In the genomic region with DNA sequence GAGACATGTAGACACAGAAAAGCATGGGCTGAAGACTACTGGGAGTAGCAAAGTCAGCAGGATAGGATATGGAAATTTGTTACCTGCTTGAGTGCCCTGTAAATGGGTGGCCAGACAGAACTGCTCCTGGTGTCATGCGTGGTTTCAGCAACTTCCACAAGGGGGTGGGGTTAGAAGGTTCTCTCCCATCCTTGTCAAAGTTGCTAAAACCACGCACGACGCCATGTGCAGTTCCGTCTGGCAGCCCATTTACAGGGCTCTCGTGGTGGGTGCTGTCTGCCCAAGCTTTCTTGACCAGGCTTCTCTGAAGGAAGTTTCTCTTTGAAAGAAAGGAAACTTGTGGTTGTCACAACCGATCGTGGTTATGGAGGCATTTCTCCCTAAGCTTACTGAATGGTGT, we compare ENCODE assay signal across 17 cellular contexts. TPM values are rescaled to one million over a fixed set of nuclear protein-coding genes. Genes with fewer than 3 reads are reported as not detected.
A peak's percentile ranks its signal among the peaks of the same experiment; 100 is the strongest.
DNase-seq lines count a peak whose midpoint lies in the region; ATAC-seq, FAIRE-seq and TF ChIP-seq lines count a peak whose summit lies in the region.
"Had no signal": no experiment of that assay in that cellular context is flagged by ENCODE, and none has a peak within 500 bp of the region (broad histone marks: within the 10 kb centered on the region; RNA-seq: fewer than 3 reads in every experiment).

No MANE protein-coding gene starts in this region.

- POLR2A ChIA-PET in K562 (lab: Yijun Ruan, JAX), result interaction anchor here (0.8 to 1.1 kb wide), 2 partner anchors 12 to 15 kb away, joined by 3 to 4 read pairs; no protein-coding TSS in a partner anchor

- H3K9me3 ChIP-seq in Loucy (ENCODE audit: insufficient read depth, low read depth, low read length) (no peaks in the 10 kb centered on the region), K562 (replicated peaks; ENCODE audit: control insufficient read depth, insufficient read depth, low read depth, low read length) (no peaks in the 10 kb centered on the region), adrenal gland (replicated peaks in 1 of 3) (no peaks in the 10 kb centered on the region)
- H3K9me3 ChIP-seq: sigmoid colon, tibial artery had no signal

- peak; percentile 65 for FAIRE-seq in K562 (lab: Jason Lieb, UNC)
- FAIRE-seq: colon, islet of Langerhans had no signal

- H3K27me3 ChIP-seq in Loucy (ENCODE audit: insufficient read depth, low read length, poor library complexity, severe bottlenecking) (no peaks in the 10 kb centered on the region), K562 (ENCODE audit: control insufficient read depth in 2 of 2, insufficient read depth in 2 of 2, low read length in 2 of 2) (no peaks in the 10 kb centered on the region), adrenal gland (no peaks in the 10 kb centered on the region)
- H3K27me3 ChIP-seq: sigmoid colon, tibial artery had no signal

- peak overlapping the region; percentile 26 for H3K4me3 Mint-ChIP-seq in stimulated activated naive CD8-positive, alpha-beta T cell treated with anti-CD3 and anti-CD28 coated beads, Interleukin-15, Interleukin-2, amounts not matched to agents 100 ng/mL and 50 ng/mL, for 24 hours
- no peak overlapping the region for H3K4me3 Mint-ChIP-seq in stimulated activated naive CD8-positive, alpha-beta T cell treated with anti-CD3 and anti-CD28 coated beads, Interleukin-15, amount 100 ng/mL, for 72 hours

- H2AFZ ChIP-seq in Loucy (ENCODE audit: low read length) (peak overlapping the region; percentile 57; the same call in 1 of the 2 replicates), K562 (ENCODE audit: low read depth, low read length) (no peak overlapping the region)

- TF ChIP-seq RAD21 in K562 (CRISPR knock-in tag; conservative IDR thresholded peaks at IDR 0.05 in 1 of 2, IDR thresholded peaks at IDR 0.05 in 1 of 2), result no peak

- no peaks in the 10 kb centered on the region for H3K27me3 Mint-ChIP-seq in stimulated activated naive CD8-positive, alpha-beta T cell treated with anti-CD3 and anti-CD28 coated beads, Interleukin-15, Interleukin-2, amounts not matched to agents 100 ng/mL and 50 ng/mL, for 24 hours
- no peaks in the 10 kb centered on the region for H3K27me3 Mint-ChIP-seq in stimulated activated naive CD8-positive, alpha-beta T cell treated with anti-CD3 and anti-CD28 coated beads, Interleukin-15, amount 100 ng/mL, for 72 hours

- no peaks in the 10 kb centered on the region for H3K9me1 ChIP-seq in K562 (ENCODE audit: control insufficient read depth, insufficient read depth, low read length)

- no peak for TF ChIP-seq CTCF in Loucy (conservative IDR thresholded peaks at IDR 0.05; ENCODE audit: low read length)
- peak; percentile 13 to 24 (median 23); a peak in 3 of 6 replicates for TF ChIP-seq CTCF in K562 (IDR thresholded peaks at IDR 0.05 in 2 of 3, conservative IDR thresholded peaks at IDR 0.05 in 1 of 3; ENCODE audit: insufficient read depth in 2 of 3, low read depth in 1 of 3, low read length in 3 of 3)
- TF ChIP-seq CTCF in adrenal gland (IDR thresholded peaks at IDR 0.05), result no peak

- WGBS in K562 (ENCODE audit: insufficient coverage, low coverage, missing lambda C conversion rate), result 55% methylated on average over 8 of the region's 8 CpGs
- WGBS in adrenal gland, 4 donors, result 78 to 81% (median 79%) methylated on average over 8 of the region's 8 CpGs

- H3F3A ChIP-seq in Loucy (ENCODE audit: low read depth), result no peaks in the 10 kb centered on the region

- CTCF ChIA-PET in K562 (lab: Yijun Ruan, JAX; ENCODE audit: low intra/inter-chr PET ratio), result no interaction called here

- H3K4me3 ChIP-seq in Loucy (ENCODE audit: low read length, poor library complexity, severe bottlenecking) (peak overlapping the region; percentile 43), K562 (no peak overlapping the region), adrenal gland (no peak overlapping the region)
- H3K4me3 ChIP-seq: sigmoid colon, tibial artery had no signal

- no peak overlapping the region for H3K27ac Mint-ChIP-seq in stimulated activated naive CD8-positive, alpha-beta T cell treated with anti-CD3 and anti-CD28 coated beads, Interleukin-15, Interleukin-2, amounts not matched to agents 100 ng/mL and 50 ng/mL, for 24 hours
- H3K27ac Mint-ChIP-seq in stimulated activated naive CD8-positive, alpha-beta T cell treated with anti-CD3 and anti-CD28 coated beads, Interleukin-15, amount 100 ng/mL, for 72 hours, result no peak overlapping the region

- no peak overlapping the region for H3K27ac ChIP-seq in K562 (ENCODE audit: extremely low read depth, low read depth, low read length)
- H3K27ac ChIP-seq in adrenal gland, result no peak overlapping the region
- H3K27ac ChIP-seq: sigmoid colon, tibial artery had no signal

- H4K20me1 ChIP-seq in Loucy (ENCODE audit: insufficient read depth, low read length, poor library complexity, severe bottlenecking) (no peaks in the 10 kb centered on the region), K562 (replicated peaks; ENCODE audit: control insufficient read depth, insufficient read depth, low read length) (0 out of 2 replicates have a peak, but pooled peaks cover 3% of the 10 kb centered on the region)

- in situ Hi-C loops in K562 (cut with MboI), result no loop called here

- TF ChIP-seq EP300 in K562 (IDR thresholded peaks at IDR 0.05; ENCODE audit: low read length), result no peak

- intact Hi-C loops in K562 (cut with micrococcal nuclease), result no loop called here
- intact Hi-C loops in adrenal gland (cut with DNase I), result no loop called here

- H3K36me3 ChIP-seq in Loucy (ENCODE audit: insufficient read depth, low read length), result no peaks in the 10 kb centered on the region
- peaks cover 14% of the 10 kb centered on the region; the same call in 2 of the 3 replicates for H3K36me3 ChIP-seq in K562 (ENCODE audit: control insufficient read depth, insufficient read depth, low read length)
- no peaks in the 10 kb centered on the region for H3K36me3 ChIP-seq in adrenal gland (replicated peaks in 1 of 2)

- peak overlapping the region; percentile 50 for H3K9ac ChIP-seq in Loucy (ENCODE audit: low read depth, low read length, poor library complexity, severe bottlenecking)
- H3K9ac ChIP-seq in K562 (ENCODE audit: insufficient read depth in 1 of 2, low read depth in 2 of 2, low read length in 2 of 2), result peak overlapping the region in 1 of 2 experiments; percentile 27; a peak in 1 of 4 replicates

- ATAC-seq in stimulated activated naive CD8-positive, alpha-beta T cell treated with anti-CD3 and anti-CD28 coated beads, Interleukin-15, amount 100 ng/mL, for 72 hours, result no peak
- ATAC-seq in K562, result peak; percentile 41

- H3K79me2 ChIP-seq in Loucy (ENCODE audit: insufficient read depth, low read length), result no peaks in the 10 kb centered on the region
- H3K79me2 ChIP-seq in K562 (ENCODE audit: control insufficient read depth, insufficient read depth, low read length), result peaks cover 9% of the 10 kb centered on the region

- TF ChIP-seq POLR2A in K562 (conservative IDR thresholded peaks at IDR 0.05) (no peak), adrenal gland (IDR thresholded peaks at IDR 0.05) (no peak)

- H3K4me2 ChIP-seq in Loucy (ENCODE audit: low read depth, low read length, poor library complexity, severe bottlenecking) (peak overlapping the region; percentile 59), K562 (ENCODE audit: insufficient read depth, low read length) (no peak overlapping the region; the same call in 1 of the 2 replicates)

- H3K4me1 ChIP-seq in Loucy (ENCODE audit: insufficient read depth, low read length, poor library complexity, severe bottlenecking), result peaks cover 20% of the 10 kb centered on the region
- H3K4me1 ChIP-seq in K562 (replicated peaks in 1 of 2; ENCODE audit: control insufficient read depth in 2 of 2, insufficient read depth in 2 of 2, low read length in 2 of 2), result peaks cover 14 to 18% of the 10 kb centered on the region in 2 experiments; a peak in 4 of 5 replicates
- peaks cover 0 to 13% of the 10 kb centered on the region in 2 donors for H3K4me1 ChIP-seq in adrenal gland (replicated peaks in 1 of 2)

- no peak for DNase-seq in stimulated activated naive CD8-positive, alpha-beta T cell treated with anti-CD3 and anti-CD28 coated beads, Interleukin-15, amount 100 ng/mL, for 72 hours
- DNase-seq in K562 (ENCODE audit: extremely low read depth in 1 of 4, low spot score in 3 of 4) (peak in 2 of 4 experiments; percentile 37 to 52), adrenal gland (no peak), AG20443 (ENCODE audit: low spot score) (no peak), NCI-H446 treated with DMSO at 0.1 percent for 48 hours (lab: John Stamatoyannopoulos, UW) (no peak)
- no peak for DNase-seq in activated T-cell treated with anti-CD3 and anti-CD28 coated beads, Interleukin-2, amount 50 U/mL, for 1 hour
- DNase-seq: NCI-H2107; SIG-M5; sigmoid colon; stimulated activated CD4-positive, alpha-beta T cell treated with anti-CD3 and anti-CD28 coated beads, Interleukin-4, amount 100 ng/mL, for 24 hours; tibial artery had no signal

- H3K9me2 ChIP-seq in Loucy (replicated peaks; ENCODE audit: low read depth, low read length), result no peaks in the 10 kb centered on the region

- H3K9me3 Mint-ChIP-seq in stimulated activated naive CD8-positive, alpha-beta T cell treated with anti-CD3 and anti-CD28 coated beads, Interleukin-15, Interleukin-2, amounts not matched to agents 100 ng/mL and 50 ng/mL, for 24 hours, result peaks cover 3% of the 10 kb centered on the region
- peaks cover 5 to 7% of the 10 kb centered on the region in 2 donors for H3K9me3 Mint-ChIP-seq in stimulated activated naive CD8-positive, alpha-beta T cell treated with anti-CD3 and anti-CD28 coated beads, Interleukin-15, amount 100 ng/mL, for 72 hours

- H3K36me3 Mint-ChIP-seq in stimulated activated naive CD8-positive, alpha-beta T cell treated with anti-CD3 and anti-CD28 coated beads, Interleukin-15, Interleukin-2, amounts not matched to agents 100 ng/mL and 50 ng/mL, for 24 hours (ENCODE audit: low read depth), result peaks cover 5% of the 10 kb centered on the region

- peaks cover 23% of the 10 kb centered on the region for H3K4me1 Mint-ChIP-seq in stimulated activated naive CD8-positive, alpha-beta T cell treated with anti-CD3 and anti-CD28 coated beads, Interleukin-15, Interleukin-2, amounts not matched to agents 100 ng/mL and 50 ng/mL, for 24 hours (ENCODE audit: low read depth)
- H3K4me1 Mint-ChIP-seq in stimulated activated naive CD8-positive, alpha-beta T cell treated with anti-CD3 and anti-CD28 coated beads, Interleukin-15, amount 100 ng/mL, for 72 hours, result peaks cover 33% of the 10 kb centered on the region

- no TSS peak for BruUV-seq in K562 (replicated peaks; lab: Mats Ljungman, UMichigan)

RNA-seq across cellular contexts. Expression of gene DBNDD1, which starts 6.9 kb away (rescaled TPM):
- total RNA-seq in K562 (2011; cell fraction: chromatin; rRNA removed; ENCODE audit: low replicate concordance), result 2.7 and 9.4 TPM in 2 replicates
- total RNA-seq in K562 (2011; cell fraction: nucleolus; rRNA removed), result 4.5 and 5.7 TPM in 2 replicates
- total RNA-seq in K562 (2011; cell fraction: nucleoplasm; rRNA removed), result 4.5 and 5.2 TPM in 2 replicates
- total RNA-seq in K562 (2014; rRNA removed), result 5.8 and 8.3 TPM in 2 replicates
- total RNA-seq in K562 (2014; rRNA removed; fragmentation: Illumina TruSeq; extraction: Trizol), result 2.8 and 3.2 TPM in 2 replicates
- total RNA-seq in K562 (2015; rRNA removed; fragmentation: Illumina TruSeq; extraction: Trizol), result 4.2 and 4.3 TPM in 2 replicates
- total RNA-seq in K562 (2021), result 12.9 and 13.0 TPM in 2 replicates
- polyA plus RNA-seq in K562 (2011; rRNA removed), result 6.9 and 8.5 TPM in 2 replicates
- polyA plus RNA-seq in K562 (2011; cell fraction: cytosol; rRNA removed), result 14.1 and 24.5 TPM in 2 replicates
- polyA plus RNA-seq in K562 (2011; cell fraction: nucleus; rRNA removed), result 6.8 and 9.1 TPM in 2 replicates
- polyA plus RNA-seq in K562 (2012), result 8.0 and 13.9 TPM in 2 replicates
- 10.9 and 12.9 TPM in 2 replicates for polyA plus RNA-seq in K562 (2014; fragmentation: Illumina TruSeq; extraction: Trizol)
- under 1 TPM; 0.55 to 0.90 TPM for polyA plus RNA-seq in K562 (2014; fragmentation: Nextera tagmentation; extraction: Ambion mirVana)
- polyA plus RNA-seq in K562 (2014; rRNA removed), result 9.5 and 10.8 TPM in 2 replicates
- 2.0 and 3.9 TPM in 2 replicates for polyA minus RNA-seq in K562 (2011; rRNA and poly(A)+ RNA removed)
- 7.9 and 11.8 TPM in 2 replicates for polyA minus RNA-seq in K562 (2011; cell fraction: cytosol; rRNA and poly(A)+ RNA removed)
- 1.6 and 3.0 TPM in 2 replicates for polyA minus RNA-seq in K562 (2011; cell fraction: nucleus; rRNA and poly(A)+ RNA removed)
- total RNA-seq in adrenal gland, result 10 to 100 TPM in 1 of 8 donors, 1 to 10 TPM in 7; 4.8 to 24.2 (median 8.0) TPM
- 1 to 10 TPM; 3.3 to 6.7 (median 5.5) TPM for polyA plus RNA-seq in adrenal gland

RNA-seq across cellular contexts. Expression of gene PRDM7, which starts 51.0 kb away (rescaled TPM):
- not detected in 2 replicates for total RNA-seq in K562 (2011; cell fraction: chromatin; rRNA removed; ENCODE audit: low replicate concordance)
- total RNA-seq in K562 (2011; cell fraction: nucleolus; rRNA removed), result not detected in 2 replicates
- total RNA-seq in K562 (2011; cell fraction: nucleoplasm; rRNA removed), result not detected in 2 replicates
- total RNA-seq in K562 (2014; rRNA removed) (not detected in 2 replicates), K562 (2014; rRNA removed; fragmentation: Illumina TruSeq; extraction: Trizol) (not detected in 2 replicates), K562 (2015; rRNA removed; fragmentation: Illumina TruSeq; extraction: Trizol) (not detected in 2 replicates), K562 (2021) (not detected in 2 replicates), adrenal gland (not detected)
- polyA plus RNA-seq in K562 (2011; rRNA removed) (not detected in 2 replicates), K562 (2014; fragmentation: Illumina TruSeq; extraction: Trizol) (not detected in 2 replicates), K562 (2014; fragmentation: Nextera tagmentation; extraction: Ambion mirVana) (not detected), K562 (2014; rRNA removed) (not detected in 2 replicates), adrenal gland (not detected)
- polyA plus RNA-seq in K562 (2011; cell fraction: cytosol; rRNA removed), result not detected in 2 replicates
- 0.08 TPM in 1 of 2 replicates, not detected in the other for polyA plus RNA-seq in K562 (2011; cell fraction: nucleus; rRNA removed)
- 0.06 and 0.07 TPM in 2 replicates for polyA plus RNA-seq in K562 (2012)
- polyA minus RNA-seq in K562 (2011; rRNA and poly(A)+ RNA removed), result not detected in 2 replicates
- not detected in 2 replicates for polyA minus RNA-seq in K562 (2011; cell fraction: cytosol; rRNA and poly(A)+ RNA removed)
- polyA minus RNA-seq in K562 (2011; cell fraction: nucleus; rRNA and poly(A)+ RNA removed), result not detected in 2 replicates
- total RNA-seq: mesenteric fat pad, sigmoid colon had no signal
- polyA plus RNA-seq: AG04450, sigmoid colon had no signal

Comparison
In these comparisons a context has a peak if more than half of its experiments do, and no peak if none do; other contexts are left out.
1. CTCF ChIP-seq: peak in K562 (3 of 3); none in Loucy (single experiment) and adrenal gland (0 of 6).